Comparison of ENCODE assay signal across 35 cellular contexts in genomic region chr13:52995946-52996345, GRCh38. TPM values are rescaled to one million over a fixed set of nuclear protein-coding genes. Genes with fewer than 3 reads are reported as not detected.
"Had no signal": no experiment of that assay in that cellular context is flagged by ENCODE, and none has a peak within 500 bp of the region (broad histone marks: within the 10 kb centered on the region; RNA-seq: fewer than 3 reads in every experiment).

No MANE protein-coding gene starts in this region.

- H3K4me3 ChIP-seq: adrenal gland, ascending aorta, body of pancreas, breast epithelium, cardiac muscle cell had no signal

- H3K9me3 ChIP-seq: adrenal gland, ascending aorta, body of pancreas, breast epithelium had no signal

- DNase-seq: activated effector memory CD4-positive, alpha-beta T cell treated with anti-CD3 and anti-CD28 coated beads, Interleukin-2, amount 50 U/mL, for 16 hours; activated effector memory CD4-positive, alpha-beta T cell treated with Interleukin-2 at 50 U/mL for 16 hours; activated gamma-delta T cell; activated gamma-delta T cell treated with Interleukin-2 at 50 U/mL for 16 hours; activated naive CD4-positive, alpha-beta T cell; activated naive CD4-positive, alpha-beta T cell treated with anti-CD3 and anti-CD28 coated beads for 36 hours; activated naive CD4-positive, alpha-beta T cell treated with anti-CD3 and anti-CD28 coated beads, Interleukin-2, amount 10 ng/mL, durations not matched to agents 7 days and 5 days; activated naive CD4-positive, alpha-beta T cell treated with anti-CD3 and anti-CD28 coated beads, Interleukin-2, amount 50 U/mL, for 16 hours; activated naive CD4-positive, alpha-beta T cell treated with Interleukin-2 at 50 U/mL for 16 hours; activated naive CD8-positive, alpha-beta T cell treated with anti-CD3 and anti-CD28 coated beads for 36 hours; activated naive CD8-positive, alpha-beta T cell treated with anti-CD3 and anti-CD28 coated beads, Interleukin-2, amount 10 ng/mL, durations not matched to agents 7 days and 5 days; activated naive CD8-positive, alpha-beta T cell treated with anti-CD3 and anti-CD28 coated beads, Interleukin-2, amount 50 U/mL, for 24 hours; activated T-cell treated with anti-CD3 and anti-CD28 coated beads, Interleukin-2, amount 50 U/mL, for 1 hour; activated T-cell treated with anti-CD3 and anti-CD28 coated beads, Interleukin-2, amount 50 U/mL, for 24 hours; activated T-cell treated with anti-CD3 and anti-CD28 coated beads, Interleukin-2, amount 50 U/mL, for 4 hours; activated T-cell treated with anti-CD3 and anti-CD28 coated beads, Interleukin-2, amount 50 U/mL, for 48 hours; activated T-cell treated with anti-CD3 and anti-CD28 coated beads, Interleukin-2, amount 50 U/mL, for 72 hours; adrenal gland; amniotic stem cell; amygdala; anterior cingulate cortex; aorta; body of pancreas; brain microvascular endothelial cell; central memory CD4-positive, alpha-beta T cell; cerebellar nuclear complex had no signal

- ATAC-seq: activated naive CD4-positive, alpha-beta T cell treated with anti-CD3 and anti-CD28 coated beads, Interleukin-2, amount 50 U/mL, for 72 hours; activated naive CD8-positive, alpha-beta T cell treated with anti-CD3 and anti-CD28 coated beads, Interleukin-2, amount 50 U/mL, for 24 hours; activated T-cell treated with anti-CD3 and anti-CD28 coated beads, Interleukin-2, amount 50 U/mL, for 4 hours; activated T-cell treated with anti-CD3 and anti-CD28 coated beads, Interleukin-2, amount 50 U/mL, for 72 hours; activated T-helper 17 cell treated with anti-CD3 and anti-CD28 coated beads, Interleukin-2, amount 50 U/mL, for 72 hours; body of pancreas had no signal

- H3K36me3 ChIP-seq: adrenal gland, ascending aorta, brain microvascular endothelial cell, breast epithelium, cardiac muscle cell had no signal

- H3K4me1 ChIP-seq: adrenal gland, ascending aorta, breast epithelium had no signal

RNA-seq across cellular contexts. Expression of gene OLFM4, which starts 32.7 kb away (rescaled TPM):
- total RNA-seq: activated naive CD4-positive, alpha-beta T cell treated with anti-CD3 and anti-CD28 coated beads for 36 hours; activated naive CD4-positive, alpha-beta T cell treated with anti-CD3 and anti-CD28 coated beads, Interleukin-2, amount 50 U/mL, for 72 hours; activated naive CD8-positive, alpha-beta T cell treated with anti-CD3 and anti-CD28 coated beads for 36 hours; activated naive CD8-positive, alpha-beta T cell treated with anti-CD3 and anti-CD28 coated beads, Interleukin-2, amount 10 ng/mL, durations not matched to agents 7 days and 5 days; activated T-cell treated with anti-CD3 and anti-CD28 coated beads, Interleukin-2, amount 50 U/mL, for 72 hours; activated T-helper 1 cell treated with anti-CD3 and anti-CD28 coated beads, Interleukin-12 subunit alpha, Interleukin-12 subunit beta, Interleukin-2, Interleukin-4 antibody, amounts not matched to agents 30 ng/mL and 10 ng/mL and 1 ng/mL, durations not matched to agents 14 hours and 24 hours and 36 hours; activated T-helper 17 cell treated with anti-CD3 and anti-CD28 coated beads, Interleukin-2, amount 50 U/mL, for 72 hours; activated T-helper 2 cell treated with anti-CD3 and anti-CD28 coated beads, Interferon-gamma antibody, Interleukin-2, Interleukin-4, amounts not matched to agents 10 μg/mL and 5 μg/mL and 100 μg/mL, durations not matched to agents 14 hours and 24 hours and 36 hours; ascending aorta; astrocyte; bronchial epithelial cell; cardiac muscle cell had no signal
